In genomic region chr16:50781043-50781442, GRCh38 we compare ENCODE assay signal across 11 cellular contexts. TPM values are rescaled to one million over a fixed set of nuclear protein-coding genes. Genes with fewer than 3 reads are reported as not detected.
DNase-seq lines count a peak whose midpoint lies in the region; ATAC-seq and TF ChIP-seq lines count a peak whose summit lies in the region.
"Had no signal": no experiment of that assay in that cellular context is flagged by ENCODE, and none has a peak within 500 bp of the region (broad histone marks: within the 10 kb centered on the region; RNA-seq: fewer than 3 reads in every experiment).

No MANE protein-coding gene starts in this region.

- H3K4me1 ChIP-seq in foreskin keratinocyte, result no peaks in the 10 kb centered on the region
- H3K4me1 ChIP-seq in right cardiac atrium (ENCODE audit: control insufficient read depth, insufficient read depth, low read length), result no peaks in the 10 kb centered on the region
- H3K4me1 ChIP-seq: lower lobe of right lung had no signal

- ATAC-seq in foreskin keratinocyte (peak; percentile 60), HG03432 (IDR thresholded peaks at IDR 0.05; ENCODE audit: unreplicated experiment) (no peak), left lobe of liver (no peak), right cardiac atrium (no peak)
- ATAC-seq: lower lobe of right lung had no signal

- H3K9me3 ChIP-seq in right cardiac atrium (ENCODE audit: control insufficient read depth, low read length), result no peaks in the 10 kb centered on the region
- H3K9me3 ChIP-seq: lower lobe of right lung had no signal

- no peaks in the 10 kb centered on the region for H3K9me3 Mint-ChIP-seq in activated CD4-positive, alpha-beta memory T cell treated with anti-CD3 and anti-CD28 coated beads for 36 hours
- H3K9me3 Mint-ChIP-seq: brain had no signal

- H3K27ac ChIP-seq in foreskin keratinocyte (no peak overlapping the region), right cardiac atrium (ENCODE audit: low read length) (no peak overlapping the region)
- H3K27ac ChIP-seq: lower lobe of right lung had no signal

- in situ Hi-C loops in ACHN (cut with HindIII; ENCODE audit: low pct_ligation_motif_present, low pct_unique_long_range_greater_than_20kb, low sequenced_read_pairs), result no loop called here

- H3K27ac Mint-ChIP-seq in activated CD4-positive, alpha-beta memory T cell treated with anti-CD3 and anti-CD28 coated beads for 36 hours, result peak overlapping the region; percentile 78
- H3K27ac Mint-ChIP-seq: brain had no signal

- peak; percentile 13 for DNase-seq in ACHN
- peak; percentile 13 for DNase-seq in ELF-1 (ENCODE audit: low read depth, low spot score)
- DNase-seq in activated CD4-positive, alpha-beta memory T cell treated with anti-CD3 and anti-CD28 coated beads for 36 hours, result peak; percentile 50
- peak in 1 of 2 donors; percentile 22 for DNase-seq in foreskin keratinocyte
- DNase-seq in hepatic stellate cell (ENCODE audit: low spot score), result no peak
- no peak for DNase-seq in left lobe of liver (ENCODE audit: low spot score)
- DNase-seq in right cardiac atrium, result no peak
- DNase-seq: lower lobe of right lung; stimulated activated CD8-positive, alpha-beta memory T cell treated with anti-CD3 and anti-CD28 coated beads, Interleukin-4, amount 100 ng/mL, for 48 hours had no signal

- no peaks in the 10 kb centered on the region for H3K27me3 Mint-ChIP-seq in activated CD4-positive, alpha-beta memory T cell treated with anti-CD3 and anti-CD28 coated beads for 36 hours

- peak overlapping the region; percentile 33 for H3K4me3 Mint-ChIP-seq in activated CD4-positive, alpha-beta memory T cell treated with anti-CD3 and anti-CD28 coated beads for 36 hours
- H3K4me3 Mint-ChIP-seq: brain had no signal

- H3K36me3 Mint-ChIP-seq in activated CD4-positive, alpha-beta memory T cell treated with anti-CD3 and anti-CD28 coated beads for 36 hours, result peaks cover 55% of the 10 kb centered on the region

- H3K4me3 ChIP-seq in right cardiac atrium (ENCODE audit: low read length), result no peak overlapping the region
- H3K4me3 ChIP-seq: lower lobe of right lung had no signal

- H3K4me1 Mint-ChIP-seq in activated CD4-positive, alpha-beta memory T cell treated with anti-CD3 and anti-CD28 coated beads for 36 hours (ENCODE audit: low read depth), result peaks cover 70% of the 10 kb centered on the region
- H3K4me1 Mint-ChIP-seq: brain had no signal

- peak; percentile 38 for TF ChIP-seq CTCF in foreskin keratinocyte (conservative IDR thresholded peaks at IDR 0.05)

- H3K27me3 ChIP-seq in foreskin keratinocyte, result no peaks in the 10 kb centered on the region
- H3K27me3 ChIP-seq in right cardiac atrium (ENCODE audit: control insufficient read depth, insufficient read depth), result no peaks in the 10 kb centered on the region

- POLR2A ChIA-PET in activated CD4-positive, alpha-beta memory T cell treated with anti-CD3 and anti-CD28 coated beads for 36 hours (lab: Charles Lee), result interaction anchor here (0.8 to 1.2 kb wide), 2 partner anchors 22 to 34 kb away, joined by 3 to 5 read pairs; no protein-coding TSS in a partner anchor

- CTCF ChIA-PET in activated CD4-positive, alpha-beta memory T cell treated with anti-CD3 and anti-CD28 coated beads for 36 hours (lab: Charles Lee), result interaction anchor here (0.6 to 2.2 kb wide), 14 partner anchors 10 to 385 kb away, joined by 3 to 33 read pairs (median 4); partner anchors contain the start of gene CYLD

- intact Hi-C loops in activated CD4-positive, alpha-beta memory T cell treated with anti-CD3 and anti-CD28 coated beads for 36 hours (cut with micrococcal nuclease), result loop anchor here (1.0 to 5.0 kb wide), 3 partner anchors 16 to 504 kb away; no protein-coding TSS in a partner anchor
- intact Hi-C loops in right cardiac atrium (cut with DNase I), result no loop called here

- 80% methylated on average over 7 of the region's 7 CpGs for WGBS in right cardiac atrium

RNA-seq across cellular contexts. Expression of gene CYLD, which starts 39.2 kb away (rescaled TPM):
- total RNA-seq in activated CD4-positive, alpha-beta memory T cell treated with anti-CD3 and anti-CD28 coated beads for 36 hours, result 100 to 1,000 TPM; 133 to 135 TPM
- total RNA-seq in foreskin keratinocyte (30.0 and 30.6 TPM in 2 replicates), left lobe of liver (14.4 TPM), right cardiac atrium (10 to 100 TPM; 31.7 to 35.7 (median 33.9) TPM)
- polyA plus RNA-seq in foreskin keratinocyte (8.6 and 9.0 TPM in 2 replicates), right cardiac atrium (10.0 TPM)

Comparison
In these comparisons a context has a peak if more than half of its experiments do, and no peak if none do; other contexts are left out.
1. DNase-seq: peak in ACHN (single experiment), ELF-1 (single experiment) and activated CD4-positive, alpha-beta memory T cell treated with anti-CD3 and anti-CD28 coated beads for 36 hours (single experiment); none in hepatic stellate cell (single experiment), left lobe of liver (single experiment) and right cardiac atrium (0 of 3).